Comparison of ENCODE assay signal across 8 cellular contexts in genomic region chr7:34675749-34676374, GRCh38. TPM values are rescaled to one million over a fixed set of nuclear protein-coding genes. Genes with fewer than 3 reads are reported as not detected.
DNase-seq lines count a peak whose midpoint lies in the region; ATAC-seq and TF ChIP-seq lines count a peak whose summit lies in the region.

No MANE protein-coding gene starts in this region.

- no peaks in the 10 kb centered on the region for H3K9me3 Mint-ChIP-seq in type B pancreatic cell

- peak; percentile 25 for DNase-seq in AG20443 (ENCODE audit: low spot score)
- peak; percentile 29 for DNase-seq in GM13977 (ENCODE audit: low spot score)
- DNase-seq in RPMI7951 (ENCODE audit: low read depth): peak; percentile 39
- DNase-seq in foreskin keratinocyte: no peak
- no peak for DNase-seq in type B pancreatic cell (ENCODE audit: extremely low spot score, unreplicated experiment)
- no peak for DNase-seq in AML-193 (lab: John Stamatoyannopoulos, UW)

- TF ChIP-seq CTCF in GM13977 (IDR thresholded peaks at IDR 0.05; ENCODE audit: extremely low read depth, insufficient read depth, missing control alignments) (peak; percentile 73), foreskin keratinocyte (conservative IDR thresholded peaks at IDR 0.05) (peak; percentile 51), type B pancreatic cell (conservative IDR thresholded peaks at IDR 0.05) (peak; percentile 76)

- no peaks in the 10 kb centered on the region for H3K27me3 ChIP-seq in foreskin keratinocyte

- H3K27me3 Mint-ChIP-seq in type B pancreatic cell: no peaks in the 10 kb centered on the region

- no peak overlapping the region for H3K27ac ChIP-seq in foreskin keratinocyte

- H3K4me3 Mint-ChIP-seq in type B pancreatic cell: no peak overlapping the region

- no peak overlapping the region for H3K27ac Mint-ChIP-seq in type B pancreatic cell

- no peaks in the 10 kb centered on the region for H3K4me1 Mint-ChIP-seq in type B pancreatic cell (ENCODE audit: unreplicated experiment)

- no peaks in the 10 kb centered on the region for H3K36me3 Mint-ChIP-seq in type B pancreatic cell

- no peaks in the 10 kb centered on the region for H3K4me1 ChIP-seq in foreskin keratinocyte

- in situ Hi-C loops in GM13977 (cut with MboI; ENCODE audit: low pct_unique_long_range_greater_than_20kb, low sequenced_read_pairs, unreplicated experiment): no loop called here

- ATAC-seq in HG02981 (IDR thresholded peaks at IDR 0.05; ENCODE audit: unreplicated experiment) (peak; percentile 76), foreskin keratinocyte (no peak), HG03196 (IDR thresholded peaks at IDR 0.05; ENCODE audit: unreplicated experiment) (no peak)

RNA-seq across cellular contexts. Expression of gene NPSR1, which starts 17.8 kb away (rescaled TPM):
- not detected in 2 replicates for total RNA-seq in RPMI7951 (2014; rRNA removed; shearing (Covaris generic))
- total RNA-seq in foreskin keratinocyte (not detected in 2 replicates), type B pancreatic cell (ENCODE audit: low replicate concordance) (not detected in 2 replicates)
- not detected in 2 replicates for polyA plus RNA-seq in foreskin keratinocyte

Comparison
In these comparisons a context has a peak if more than half of its experiments do, and no peak if none do; other contexts are left out.
1. DNase-seq: peak in AG20443 (single experiment), GM13977 (single experiment) and RPMI7951 (single experiment); none in foreskin keratinocyte (0 of 2), type B pancreatic cell (single experiment) and AML-193 (0 of 2).
2. Peak in every context shown above with its lines, with median percentiles within 50 percentile points of each other: CTCF ChIP-seq.